ENCODE assay signal across 18 cellular contexts in the genomic region with DNA sequence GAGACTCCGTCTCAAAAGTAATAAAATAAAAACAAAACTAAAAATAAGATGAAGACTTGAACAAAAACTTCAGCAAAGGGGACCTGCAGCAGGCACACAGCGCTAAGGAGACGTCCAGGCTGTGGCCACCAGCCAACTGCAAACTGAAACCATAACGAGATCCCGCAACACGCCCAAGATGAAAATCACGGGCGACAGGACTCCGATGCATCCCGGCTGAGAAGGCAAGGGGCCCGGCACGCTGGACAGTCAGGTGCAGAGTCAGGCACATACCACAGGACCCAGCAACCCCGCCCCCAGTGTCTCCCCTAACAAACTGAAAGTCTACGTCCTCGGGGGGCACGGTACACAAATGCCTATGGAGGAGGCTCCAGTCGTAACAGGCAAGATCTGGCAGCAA.
"Had no signal": no experiment of that assay in that cellular context is flagged by ENCODE, and none has a peak within 500 bp of the region (broad histone marks: within the 10 kb centered on the region; RNA-seq: fewer than 3 reads in every experiment).

No MANE protein-coding gene starts in this region.

- H3K27ac Mint-ChIP-seq: activated CD4-positive, alpha-beta T cell treated with anti-CD3 and anti-CD28 coated beads, Interleukin-2, amount 10 ng/mL, durations not matched to agents 24 days and 14 days; activated CD8-positive, alpha-beta T cell treated with anti-CD3 and anti-CD28 coated beads for 36 hours; activated naive CD4-positive, alpha-beta T cell treated with anti-CD3 and anti-CD28 coated beads for 36 hours; activated naive CD8-positive, alpha-beta T cell treated with anti-CD3 and anti-CD28 coated beads, Interleukin-2, amount 50 U/mL, for 24 hours; activated T-cell treated with anti-CD3 and anti-CD28 coated beads, Interleukin-2, amount 50 U/mL, for 24 hours; activated T-helper 2 cell treated with anti-CD3 and anti-CD28 coated beads, Interferon-gamma antibody, Interleukin-2, Interleukin-4, amounts not matched to agents 10 μg/mL and 5 μg/mL and 100 μg/mL, durations not matched to agents 14 hours and 24 hours and 36 hours; nephron progenitor cell had no signal

- H3K36me3 ChIP-seq: brain microvascular endothelial cell, gastrocnemius medialis had no signal

- ATAC-seq: activated CD8-positive, alpha-beta T cell treated with anti-CD3 and anti-CD28 coated beads for 36 hours; activated naive CD8-positive, alpha-beta T cell treated with anti-CD3 and anti-CD28 coated beads, Interleukin-2, amount 50 U/mL, for 24 hours; gastrocnemius medialis; heart right ventricle; left colon had no signal

- H3K4me1 ChIP-seq: heart right ventricle, tibial nerve had no signal

- H3K9me3 Mint-ChIP-seq: activated CD4-positive, alpha-beta T cell treated with anti-CD3 and anti-CD28 coated beads, Interleukin-2, amount 10 ng/mL, durations not matched to agents 24 days and 14 days; activated CD8-positive, alpha-beta T cell treated with anti-CD3 and anti-CD28 coated beads for 36 hours; activated naive CD4-positive, alpha-beta T cell treated with anti-CD3 and anti-CD28 coated beads for 36 hours; activated naive CD8-positive, alpha-beta T cell treated with anti-CD3 and anti-CD28 coated beads, Interleukin-2, amount 50 U/mL, for 24 hours; activated T-cell treated with anti-CD3 and anti-CD28 coated beads, Interleukin-2, amount 50 U/mL, for 24 hours; activated T-helper 2 cell treated with anti-CD3 and anti-CD28 coated beads, Interferon-gamma antibody, Interleukin-2, Interleukin-4, amounts not matched to agents 10 μg/mL and 5 μg/mL and 100 μg/mL, durations not matched to agents 14 hours and 24 hours and 36 hours had no signal

- DNase-seq: activated CD4-positive, alpha-beta T cell treated with anti-CD3 and anti-CD28 coated beads, Interleukin-2, amount 10 ng/mL, durations not matched to agents 24 days and 14 days; activated CD8-positive, alpha-beta T cell treated with anti-CD3 and anti-CD28 coated beads for 36 hours; activated naive CD4-positive, alpha-beta T cell treated with anti-CD3 and anti-CD28 coated beads for 36 hours; activated naive CD8-positive, alpha-beta T cell treated with anti-CD3 and anti-CD28 coated beads, Interleukin-2, amount 50 U/mL, for 24 hours; activated T-cell treated with anti-CD3 and anti-CD28 coated beads, Interleukin-2, amount 50 U/mL, for 24 hours; brain microvascular endothelial cell; gastrocnemius medialis; heart right ventricle; midbrain; nephron progenitor cell; occipital lobe; stimulated activated CD4-positive, alpha-beta T cell treated with anti-CD3 and anti-CD28 coated beads, Interleukin-2, amount 100 ng/mL, for 24 hours; stimulated activated naive CD4-positive, alpha-beta T cell treated with Interleukin-2 at 50 U/mL for 16 hours; T1000 had no signal

- H3K27ac ChIP-seq: brain microvascular endothelial cell, coronary artery, gastrocnemius medialis, heart right ventricle, tibial nerve had no signal

- H3K27me3 Mint-ChIP-seq: activated CD4-positive, alpha-beta T cell treated with anti-CD3 and anti-CD28 coated beads, Interleukin-2, amount 10 ng/mL, durations not matched to agents 24 days and 14 days; activated CD8-positive, alpha-beta T cell treated with anti-CD3 and anti-CD28 coated beads for 36 hours; activated naive CD8-positive, alpha-beta T cell treated with anti-CD3 and anti-CD28 coated beads, Interleukin-2, amount 50 U/mL, for 24 hours; activated T-cell treated with anti-CD3 and anti-CD28 coated beads, Interleukin-2, amount 50 U/mL, for 24 hours had no signal

- H3K27me3 ChIP-seq: brain microvascular endothelial cell, gastrocnemius medialis, heart right ventricle, tibial nerve had no signal

- H3K9me3 ChIP-seq: gastrocnemius medialis, heart right ventricle, tibial nerve had no signal

- H3K4me1 Mint-ChIP-seq: activated CD4-positive, alpha-beta T cell treated with anti-CD3 and anti-CD28 coated beads, Interleukin-2, amount 10 ng/mL, durations not matched to agents 24 days and 14 days; activated naive CD8-positive, alpha-beta T cell treated with anti-CD3 and anti-CD28 coated beads, Interleukin-2, amount 50 U/mL, for 24 hours had no signal

- H3K4me3 Mint-ChIP-seq: activated CD4-positive, alpha-beta T cell treated with anti-CD3 and anti-CD28 coated beads, Interleukin-2, amount 10 ng/mL, durations not matched to agents 24 days and 14 days; activated CD8-positive, alpha-beta T cell treated with anti-CD3 and anti-CD28 coated beads for 36 hours; activated naive CD4-positive, alpha-beta T cell treated with anti-CD3 and anti-CD28 coated beads for 36 hours; activated naive CD8-positive, alpha-beta T cell treated with anti-CD3 and anti-CD28 coated beads, Interleukin-2, amount 50 U/mL, for 24 hours; activated T-cell treated with anti-CD3 and anti-CD28 coated beads, Interleukin-2, amount 50 U/mL, for 24 hours; nephron progenitor cell had no signal

- H3K4me3 ChIP-seq: coronary artery, gastrocnemius medialis, heart right ventricle, tibial nerve had no signal
